8 cellular contexts compared by ENCODE assay signal in the genomic region with DNA sequence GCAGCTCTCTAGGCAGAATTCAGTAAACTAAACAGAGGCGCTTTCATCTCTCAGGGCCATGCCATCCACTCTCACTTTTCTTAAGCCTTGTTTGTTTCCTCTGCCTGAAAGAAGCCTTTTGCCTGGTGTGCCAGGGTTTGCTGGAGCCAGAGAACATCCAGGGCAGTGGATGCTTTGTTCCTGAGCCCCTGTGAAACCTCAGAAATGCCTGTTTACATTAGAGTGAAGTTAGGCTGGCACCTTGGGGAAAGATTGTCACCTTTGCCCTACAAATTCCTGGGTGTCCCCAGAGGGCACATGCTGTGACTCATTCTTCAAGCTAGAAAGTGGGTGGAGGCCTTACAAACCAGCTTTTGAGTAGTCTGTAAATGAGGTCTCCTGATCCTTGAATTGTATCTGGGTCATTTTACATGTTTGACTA. TPM values are rescaled to one million over a fixed set of nuclear protein-coding genes. Genes with fewer than 3 reads are reported as not detected.
DNase-seq lines count a peak whose midpoint lies in the region; ATAC-seq and TF ChIP-seq lines count a peak whose summit lies in the region.

No MANE protein-coding gene starts in this region.

- H3K27ac ChIP-seq in mammary epithelial cell (ENCODE audit: insufficient read depth, low read depth, low read length): peak overlapping the region; percentile 21
- H3K27ac ChIP-seq in suprapubic skin: peak overlapping the region; percentile 90

- POLR2A ChIA-PET in HEK293T (lab: Yijun Ruan, JAX): no interaction called here

- peak overlapping the region; percentile 29 for H3K4me2 ChIP-seq in mammary epithelial cell (ENCODE audit: insufficient read depth, low read depth, low read length)

- intact Hi-C loops in mammary epithelial cell (cut with micrococcal nuclease): no loop called here

- ATAC-seq in GM18873 (IDR thresholded peaks at IDR 0.05; ENCODE audit: low FRiP score, unreplicated experiment): peak; percentile 58
- ATAC-seq in left lobe of liver: peak; percentile 61
- ATAC-seq in HG03520 (IDR thresholded peaks at IDR 0.05; ENCODE audit: unreplicated experiment): no peak

- dilution Hi-C loops in mammary epithelial cell (cut with HindIII; ENCODE audit: low sequenced_read_pairs): no loop called here

- peaks cover 76% of the 10 kb centered on the region for H3K79me2 ChIP-seq in mammary epithelial cell (ENCODE audit: insufficient read depth, low read length)

- TF ChIP-seq EP300 in suprapubic skin (IDR thresholded peaks at IDR 0.05): peak; percentile 27

- no TSS peak for BruUV-seq in mammary epithelial cell (replicated peaks; lab: Mats Ljungman, UMichigan)

- H4K20me1 ChIP-seq in mammary epithelial cell (ENCODE audit: insufficient read depth, low read length): no peaks in the 10 kb centered on the region

- H3K36me3 ChIP-seq in mammary epithelial cell (ENCODE audit: insufficient read depth, low read length) (no peaks in the 10 kb centered on the region), suprapubic skin (no peaks in the 10 kb centered on the region)

- H3K9ac ChIP-seq in mammary epithelial cell (ENCODE audit: insufficient read depth, low read length): no peak overlapping the region

- no peak for TF ChIP-seq POLR2A in suprapubic skin (IDR thresholded peaks at IDR 0.05)

- H3K9me3 ChIP-seq in mammary epithelial cell (replicated peaks; ENCODE audit: insufficient read depth, low read length) (no peaks in the 10 kb centered on the region), suprapubic skin (no peaks in the 10 kb centered on the region)

- DNase-seq in NCI-H69 (lab: John Stamatoyannopoulos, UW) (peak; percentile 39), mammary epithelial cell (peak; percentile 78), left lobe of liver (ENCODE audit: low spot score) (no peak), suprapubic skin (ENCODE audit: low spot score in 2 of 2) (no peak), HEK293T (ENCODE audit: extremely low spot score) (no peak), DMS153 treated with DMSO at 0.1 percent for 48 hours (lab: John Stamatoyannopoulos, UW; ENCODE audit: unreplicated experiment) (no peak)

- no peak overlapping the region for H2AFZ ChIP-seq in mammary epithelial cell (ENCODE audit: low read depth, low read length)

- no peaks in the 10 kb centered on the region for H3K27me3 ChIP-seq in mammary epithelial cell (ENCODE audit: insufficient read depth, low read length)
- no peaks in the 10 kb centered on the region for H3K27me3 ChIP-seq in suprapubic skin

- TF ChIP-seq CTCF in mammary epithelial cell (conservative IDR thresholded peaks at IDR 0.05 in 1 of 2, IDR thresholded peaks at IDR 0.05 in 1 of 2; ENCODE audit: extremely low read depth in 1 of 2, insufficient read depth in 1 of 2, low read depth in 1 of 2, low read length in 2 of 2) (no peak), suprapubic skin (IDR thresholded peaks at IDR 0.05) (no peak)

- in situ Hi-C loops in mammary epithelial cell (cut with MboI; ENCODE audit: low sequenced_read_pairs in 2 of 2): no loop called here

- 0% methylated on average over 1 of the region's 1 CpG for WGBS in mammary epithelial cell (ENCODE audit: low coverage, missing lambda C conversion rate)
- 48% methylated on average over 1 of the region's 1 CpG for WGBS in suprapubic skin

- H3K4me3 ChIP-seq in mammary epithelial cell (replicated peaks in 1 of 3; ENCODE audit: insufficient read depth in 1 of 3, low read depth in 2 of 3, low read length in 3 of 3): no peak overlapping the region
- no peak overlapping the region for H3K4me3 ChIP-seq in suprapubic skin

- CTCF ChIA-PET in mammary epithelial cell (lab: Charles Lee; ENCODE audit: low non-redundant PET) (no interaction called here), HEK293T (lab: Yijun Ruan, JAX) (interaction anchor here (0.6 kb wide), 1 partner anchor 29 kb away, joined by 4 read pairs; no protein-coding TSS in a partner anchor)

- H3K4me1 ChIP-seq in mammary epithelial cell (ENCODE audit: insufficient read depth, low read length) (peaks cover 22% of the 10 kb centered on the region), suprapubic skin (peaks cover 51% of the 10 kb centered on the region)

TF ChIP-seq in HEK293T, 16 proteins besides CTCF, POLR2A, EP300 and RAD21:
- TF ChIP-seq FOXM1 (IDR thresholded peaks at IDR 0.05; ENCODE audit: borderline replicate concordance): no peak
- no peak for TF ChIP-seq SP1 (IDR thresholded peaks at IDR 0.05)
- no peak for TF ChIP-seq FOXA1 (IDR thresholded peaks at IDR 0.05)
- no peak for TF ChIP-seq FOXK2 (IDR thresholded peaks at IDR 0.05)

RNA-seq across cellular contexts. Expression of gene TRAK1, which starts 10.7 kb away (rescaled TPM):
- total RNA-seq in mammary epithelial cell (10 to 100 TPM; 64.5 to 67.2 TPM), left lobe of liver (11.2 TPM), suprapubic skin (100 to 1,000 TPM in 1 of 4 donors, 10 to 100 TPM in 3; 78.3 to 214 (median 86.4) TPM)
- polyA plus RNA-seq in mammary epithelial cell: 36.6 TPM
- 56.6 TPM for polyA minus RNA-seq in mammary epithelial cell

Comparison
In these comparisons a context has a peak if more than half of its experiments do, and no peak if none do; other contexts are left out.
1. DNase-seq: peak in NCI-H69 (single experiment) and mammary epithelial cell (single experiment); none in left lobe of liver (single experiment), suprapubic skin (0 of 2), HEK293T (single experiment) and DMS153 treated with DMSO at 0.1 percent for 48 hours (single experiment).